8 cellular contexts compared by ENCODE assay signal in the genomic region with DNA sequence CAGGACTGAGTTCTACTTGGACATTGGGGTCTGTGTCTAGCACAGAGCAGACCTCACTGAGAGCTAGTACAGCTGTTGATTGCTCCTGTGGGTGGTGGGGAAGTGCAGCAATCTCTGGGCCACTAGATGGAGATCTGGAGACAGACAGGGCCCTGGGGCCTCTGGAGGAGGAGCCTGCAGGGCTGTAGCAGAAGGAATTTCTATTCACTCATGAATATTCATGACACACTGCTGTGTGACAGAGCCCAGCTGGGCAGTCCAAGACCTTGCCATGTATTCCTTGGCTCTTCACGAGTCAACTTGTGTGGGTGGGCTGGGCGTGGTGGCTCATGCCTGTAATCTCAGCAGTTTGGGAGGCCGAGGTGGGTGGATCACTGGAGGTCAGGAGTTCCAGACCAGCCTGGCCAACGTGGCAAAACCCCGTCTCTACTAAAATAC. TPM values are rescaled to one million over a fixed set of nuclear protein-coding genes. Genes with fewer than 3 reads are reported as not detected.
DNase-seq lines count a peak whose midpoint lies in the region; ATAC-seq, FAIRE-seq and TF ChIP-seq lines count a peak whose summit lies in the region.

No MANE protein-coding gene starts in this region.

- intact Hi-C loops in left ventricle myocardium inferior (cut with micrococcal nuclease) = no loop called here
- intact Hi-C loops in esophagus squamous epithelium (cut with DNase I) = no loop called here

- H3K27me3 ChIP-seq in GM06990 (replicated peaks; ENCODE audit: control insufficient read depth, insufficient read depth, low read length) (no peaks in the 10 kb centered on the region), left ventricle myocardium inferior (ENCODE audit: low read depth) (no peaks in the 10 kb centered on the region), esophagus squamous epithelium (no peaks in the 10 kb centered on the region)

- TF ChIP-seq CTCF in GM06990 (IDR thresholded peaks at IDR 0.05; ENCODE audit: insufficient read depth, low read length, poor library complexity, severe bottlenecking) (peak; percentile 57), left ventricle myocardium inferior (IDR thresholded peaks at IDR 0.05; ENCODE audit: borderline replicate concordance) (peak; percentile 41), esophagus squamous epithelium (IDR thresholded peaks at IDR 0.05) (peak in 3 of 6 experiments; percentile 21 to 44 (median 21))

- WGBS in esophagus squamous epithelium, 2 donors = 64 to 70% methylated on average over 2 to 3 of the region's 5 CpGs

- H3K36me3 ChIP-seq in GM06990 (ENCODE audit: control insufficient read depth, insufficient read depth, low read length) = peaks cover 50% of the 10 kb centered on the region
- peaks cover 68% of the 10 kb centered on the region for H3K36me3 ChIP-seq in left ventricle myocardium inferior
- H3K36me3 ChIP-seq in esophagus squamous epithelium = peaks cover 0 to 96% (median 17%) of the 10 kb centered on the region in 3 donors

- H3K9me3 Mint-ChIP-seq in activated naive CD4-positive, alpha-beta T cell treated with anti-CD3 and anti-CD28 coated beads, Interleukin-2, amount 50 U/mL, for 72 hours = no peaks in the 10 kb centered on the region

- ATAC-seq in activated naive CD4-positive, alpha-beta T cell treated with anti-CD3 and anti-CD28 coated beads, Interleukin-2, amount 50 U/mL, for 72 hours = peak; percentile 43 to 53

- H3K9me3 ChIP-seq in left ventricle myocardium inferior (replicated peaks) (no peaks in the 10 kb centered on the region), esophagus squamous epithelium (no peaks in the 10 kb centered on the region)

- FAIRE-seq in A204.1 (lab: Jason Lieb, UNC) = peak; percentile 21

- DNase-seq in GM06990 (ENCODE audit: extremely low read depth, insufficient read length) (no peak), NCI-H2227 (lab: John Stamatoyannopoulos, UW; ENCODE audit: unreplicated experiment) (peak; percentile 72), left ventricle myocardium inferior (peak; percentile 64), retina (peak; percentile 31), esophagus squamous epithelium (lab: John Stamatoyannopoulos, UW) (no peak)
- DNase-seq in activated naive CD4-positive, alpha-beta T cell treated with anti-CD3 and anti-CD28 coated beads, Interleukin-2, amount 50 U/mL, for 72 hours (ENCODE audit: low spot score in 2 of 2) = no peak
- DNase-seq in central memory CD4-positive, alpha-beta T cell = no peak

- H3K4me1 ChIP-seq in left ventricle myocardium inferior = peaks cover 26% of the 10 kb centered on the region
- H3K4me1 ChIP-seq in esophagus squamous epithelium = peaks cover 0 to 32% (median 3%) of the 10 kb centered on the region in 3 donors

- H3K4me3 ChIP-seq in GM06990 (replicated peaks; ENCODE audit: low read depth, low read length) (no peak overlapping the region), left ventricle myocardium inferior (no peak overlapping the region), esophagus squamous epithelium (no peak overlapping the region)

- no peak for TF ChIP-seq POLR2A in esophagus squamous epithelium (IDR thresholded peaks at IDR 0.05)

- no peak overlapping the region for H3K27ac ChIP-seq in left ventricle myocardium inferior (replicated peaks)
- no peak overlapping the region for H3K27ac ChIP-seq in esophagus squamous epithelium

- H3K36me3 Mint-ChIP-seq in activated naive CD4-positive, alpha-beta T cell treated with anti-CD3 and anti-CD28 coated beads, Interleukin-2, amount 50 U/mL, for 72 hours = peaks cover 8 to 9% of the 10 kb centered on the region in 2 donors

- no peak overlapping the region for H3K27ac Mint-ChIP-seq in activated naive CD4-positive, alpha-beta T cell treated with anti-CD3 and anti-CD28 coated beads, Interleukin-2, amount 50 U/mL, for 72 hours

RNA-seq across cellular contexts. Expression of a gene that starts 37.5 kb away (rescaled TPM):
- total RNA-seq in activated naive CD4-positive, alpha-beta T cell treated with anti-CD3 and anti-CD28 coated beads, Interleukin-2, amount 50 U/mL, for 72 hours = 100 to 1,000 TPM; 119 to 248 TPM
- total RNA-seq in left ventricle myocardium inferior = 68.2 TPM
- total RNA-seq in esophagus squamous epithelium = 10 to 100 TPM; 16.7 to 36.2 (median 21.5) TPM

RNA-seq across cellular contexts. Expression of a gene that starts 37.6 kb away (rescaled TPM):
- total RNA-seq in activated naive CD4-positive, alpha-beta T cell treated with anti-CD3 and anti-CD28 coated beads, Interleukin-2, amount 50 U/mL, for 72 hours = 10 to 100 TPM; 22.4 to 34.8 TPM
- total RNA-seq in left ventricle myocardium inferior (15.0 TPM), esophagus squamous epithelium (10 to 100 TPM; 28.3 to 32.0 (median 28.7) TPM)

RNA-seq across cellular contexts. Expression of a gene that starts 54.8 kb away (rescaled TPM):
- 1 to 10 TPM in 1 of 2 donors, under 1 TPM in 1; 0.36 to 1.0 TPM for total RNA-seq in activated naive CD4-positive, alpha-beta T cell treated with anti-CD3 and anti-CD28 coated beads, Interleukin-2, amount 50 U/mL, for 72 hours
- total RNA-seq in left ventricle myocardium inferior (14.7 TPM), esophagus squamous epithelium (10 to 100 TPM; 10.7 to 29.5 (median 18.6) TPM)

Comparison
In these comparisons a context has a peak if more than half of its experiments do, and no peak if none do; other contexts are left out.
1. DNase-seq: peak in NCI-H2227 (single experiment), left ventricle myocardium inferior (single experiment) and retina (single experiment); none in GM06990 (single experiment), activated naive CD4-positive, alpha-beta T cell treated with anti-CD3 and anti-CD28 coated beads, Interleukin-2, amount 50 U/mL, for 72 hours (0 of 2), central memory CD4-positive, alpha-beta T cell (single experiment) and esophagus squamous epithelium (single experiment).